Comparison of ENCODE assay signal across 8 cellular contexts in the genomic region with DNA sequence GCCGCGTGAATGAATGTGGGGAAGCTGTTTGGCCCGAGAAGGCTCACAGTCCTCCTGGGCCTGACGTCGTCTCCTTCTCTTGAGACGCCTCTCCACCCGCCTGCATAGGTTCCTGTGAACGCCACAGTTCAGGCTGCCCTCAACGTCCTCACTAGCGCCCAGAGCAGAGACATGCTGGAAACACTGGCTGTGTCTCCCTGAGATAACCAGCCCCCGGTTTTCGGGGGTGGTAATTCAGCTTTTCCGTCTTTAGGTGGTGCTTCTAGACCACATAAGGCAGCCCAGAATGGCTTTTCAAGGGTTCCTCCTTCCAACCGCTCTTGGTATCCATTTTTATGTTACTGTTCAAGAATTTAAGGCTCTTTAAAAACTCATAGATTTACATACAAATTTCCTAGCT.
A peak's percentile ranks its signal among the peaks of the same experiment; 100 is the strongest.
DNase-seq lines count a peak whose midpoint lies in the region; ATAC-seq lines count a peak whose summit lies in the region.

No MANE protein-coding gene starts in this region.

- H3K27ac Mint-ChIP-seq in effector memory CD8-positive, alpha-beta T cell = no peak overlapping the region

- H3K9me3 Mint-ChIP-seq in effector memory CD8-positive, alpha-beta T cell = no peaks in the 10 kb centered on the region

- peaks cover 4% of the 10 kb centered on the region for H3K36me3 Mint-ChIP-seq in effector memory CD8-positive, alpha-beta T cell (ENCODE audit: insufficient read depth)

- ATAC-seq in GM19372 (IDR thresholded peaks at IDR 0.05; ENCODE audit: low read depth, unreplicated experiment) (peak; percentile 56), GM21723 (IDR thresholded peaks at IDR 0.05; ENCODE audit: unreplicated experiment) (no peak), GM18502 (IDR thresholded peaks at IDR 0.05; ENCODE audit: poor library complexity, unreplicated experiment) (no peak)
- no peak for ATAC-seq in effector memory CD8-positive, alpha-beta T cell (replicated peaks)

- H3K27me3 Mint-ChIP-seq in effector memory CD8-positive, alpha-beta T cell = peaks cover 20 to 67% of the 10 kb centered on the region in 2 donors

- DNase-seq in NCI-H510A treated with DMSO at 0.1 percent for 48 hours (lab: John Stamatoyannopoulos, UW) = peak; percentile 24
- DNase-seq in ecto neural progenitor cell (ENCODE audit: low spot score) = peak; percentile 74
- peak; percentile 86 for DNase-seq in midbrain (lab: John Stamatoyannopoulos, UW)
- DNase-seq in effector memory CD8-positive, alpha-beta T cell = no peak
- DNase-seq in central memory CD4-positive, alpha-beta T cell = no peak

- H3K4me1 Mint-ChIP-seq in effector memory CD8-positive, alpha-beta T cell (ENCODE audit: low read depth in 2 of 2) = no peaks in the 10 kb centered on the region

- no peak overlapping the region for H3K4me3 Mint-ChIP-seq in effector memory CD8-positive, alpha-beta T cell

Comparison
In these comparisons a context has a peak if more than half of its experiments do, and no peak if none do; other contexts are left out.
1. DNase-seq: peak in NCI-H510A treated with DMSO at 0.1 percent for 48 hours (single experiment), ecto neural progenitor cell (single experiment) and midbrain (single experiment); none in effector memory CD8-positive, alpha-beta T cell (0 of 3) and central memory CD4-positive, alpha-beta T cell (single experiment).